18 cellular contexts compared by ENCODE assay signal in genomic region chr11:134854391-134854991, GRCh38.
DNase-seq lines count a peak whose midpoint lies in the region; ATAC-seq and TF ChIP-seq lines count a peak whose summit lies in the region.
"Had no signal": no experiment of that assay in that cellular context is flagged by ENCODE, and none has a peak within 500 bp of the region (broad histone marks: within the 10 kb centered on the region; RNA-seq: fewer than 3 reads in every experiment).

No MANE protein-coding gene starts in this region.

- H3K4me1 ChIP-seq in endodermal cell (ENCODE audit: control insufficient read depth, insufficient read depth, low read length), result peaks cover 15% of the 10 kb centered on the region

- H3K27ac Mint-ChIP-seq in endodermal cell, result peak overlapping the region; percentile 14
- H3K27ac Mint-ChIP-seq in osteocyte (ENCODE audit: unreplicated experiment), result no peak overlapping the region
- H3K27ac Mint-ChIP-seq: CD4-positive, CD25-positive, alpha-beta regulatory T cell had no signal

- H3K27ac ChIP-seq in endodermal cell (ENCODE audit: low read depth, low read length), result no peak overlapping the region
- H3K27ac ChIP-seq: PC-9 had no signal

- no peak for TF ChIP-seq CTCF in endodermal cell (conservative IDR thresholded peaks at IDR 0.05)
- no peak for TF ChIP-seq CTCF in osteocyte (IDR thresholded peaks at IDR 0.05)

- ATAC-seq in GM18870 (IDR thresholded peaks at IDR 0.05; ENCODE audit: unreplicated experiment), result no peak
- ATAC-seq in HG02678 (IDR thresholded peaks at IDR 0.05; ENCODE audit: unreplicated experiment), result no peak

- H3K27me3 ChIP-seq in endodermal cell (ENCODE audit: control insufficient read depth, insufficient read depth, low read length, poor library complexity, severe bottlenecking), result no peaks in the 10 kb centered on the region

- H3K9me3 Mint-ChIP-seq in endodermal cell, result no peaks in the 10 kb centered on the region
- no peaks in the 10 kb centered on the region for H3K9me3 Mint-ChIP-seq in osteocyte (ENCODE audit: unreplicated experiment)
- H3K9me3 Mint-ChIP-seq: CD4-positive, CD25-positive, alpha-beta regulatory T cell had no signal

- peaks cover 20% of the 10 kb centered on the region for H3K4me1 Mint-ChIP-seq in endodermal cell
- no peaks in the 10 kb centered on the region for H3K4me1 Mint-ChIP-seq in osteocyte (ENCODE audit: unreplicated experiment)
- H3K4me1 Mint-ChIP-seq: CD4-positive, CD25-positive, alpha-beta regulatory T cell had no signal

- H3K4me3 Mint-ChIP-seq in endodermal cell (no peak overlapping the region), osteocyte (ENCODE audit: unreplicated experiment) (no peak overlapping the region)
- H3K4me3 Mint-ChIP-seq: CD4-positive, CD25-positive, alpha-beta regulatory T cell had no signal

- H3K36me3 Mint-ChIP-seq in endodermal cell (ENCODE audit: low read depth) (no peaks in the 10 kb centered on the region), osteocyte (ENCODE audit: unreplicated experiment) (no peaks in the 10 kb centered on the region)
- H3K36me3 Mint-ChIP-seq: CD4-positive, CD25-positive, alpha-beta regulatory T cell had no signal

- peaks cover 8% of the 10 kb centered on the region for H3K27me3 Mint-ChIP-seq in endodermal cell (ENCODE audit: insufficient read depth)
- peaks cover 8% of the 10 kb centered on the region for H3K27me3 Mint-ChIP-seq in osteocyte (ENCODE audit: unreplicated experiment)
- H3K27me3 Mint-ChIP-seq: CD4-positive, CD25-positive, alpha-beta regulatory T cell had no signal

- no peaks in the 10 kb centered on the region for H3K9me3 ChIP-seq in endodermal cell (ENCODE audit: control insufficient read depth, low read length)

- H3K9ac ChIP-seq in endodermal cell (ENCODE audit: extremely low read depth, low read length, poor library complexity, severe bottlenecking), result no peak overlapping the region

- no peaks in the 10 kb centered on the region for H3K36me3 ChIP-seq in endodermal cell (ENCODE audit: control insufficient read depth, insufficient read depth, low read length)

- WGBS in endodermal cell (ENCODE audit: insufficient coverage in 1 of 2, insufficient read length in 1 of 2), 2 experiments, result 83 to 86% methylated on average over 3 to 7 of the region's 7 CpGs

- DNase-seq in G401 (ENCODE audit: low spot score), result peak; percentile 90
- DNase-seq in anterior cingulate cortex (lab: John Stamatoyannopoulos, UW), result peak in 31 of 58 donors; percentile 10 to 72 (median 35)
- DNase-seq in endodermal cell, result peak; percentile 63
- DNase-seq in osteocyte (ENCODE audit: extremely low spot score, unreplicated experiment), result peak; percentile 72
- no peak for DNase-seq in A172 (ENCODE audit: low spot score)
- DNase-seq in COR-L47 (lab: John Stamatoyannopoulos, UW), result no peak
- DNase-seq: CD4-positive, CD25-positive, alpha-beta regulatory T cell; GDM1; GOT3; Karpas-422; NCI-H187; NCI-H446; NCI-H69; PC-9; RPMI8226; SHP77 had no signal

- in situ Hi-C loops in G401 (cut with HindIII; ENCODE audit: low sequenced_read_pairs), result no loop called here

- no peak overlapping the region for H3K4me3 ChIP-seq in endodermal cell (ENCODE audit: low read length)
- H3K4me3 ChIP-seq: PC-9 had no signal

Comparison
In these comparisons a context has a peak if more than half of its experiments do, and no peak if none do; other contexts are left out.
1. DNase-seq: peak in G401 (single experiment), anterior cingulate cortex (31 of 58), endodermal cell (single experiment) and osteocyte (single experiment); none in A172 (single experiment) and COR-L47 (single experiment).